In genomic region chr3:170746175-170746942, GRCh38 we compare ENCODE assay signal across 1 cellular context.
TF ChIP-seq lines count a peak whose summit lies in the region.

No MANE protein-coding gene starts in this region.

TF ChIP-seq in K562, 482 proteins besides CTCF, POLR2A, EP300 and RAD21:
- TF ChIP-seq, protein P1, sequence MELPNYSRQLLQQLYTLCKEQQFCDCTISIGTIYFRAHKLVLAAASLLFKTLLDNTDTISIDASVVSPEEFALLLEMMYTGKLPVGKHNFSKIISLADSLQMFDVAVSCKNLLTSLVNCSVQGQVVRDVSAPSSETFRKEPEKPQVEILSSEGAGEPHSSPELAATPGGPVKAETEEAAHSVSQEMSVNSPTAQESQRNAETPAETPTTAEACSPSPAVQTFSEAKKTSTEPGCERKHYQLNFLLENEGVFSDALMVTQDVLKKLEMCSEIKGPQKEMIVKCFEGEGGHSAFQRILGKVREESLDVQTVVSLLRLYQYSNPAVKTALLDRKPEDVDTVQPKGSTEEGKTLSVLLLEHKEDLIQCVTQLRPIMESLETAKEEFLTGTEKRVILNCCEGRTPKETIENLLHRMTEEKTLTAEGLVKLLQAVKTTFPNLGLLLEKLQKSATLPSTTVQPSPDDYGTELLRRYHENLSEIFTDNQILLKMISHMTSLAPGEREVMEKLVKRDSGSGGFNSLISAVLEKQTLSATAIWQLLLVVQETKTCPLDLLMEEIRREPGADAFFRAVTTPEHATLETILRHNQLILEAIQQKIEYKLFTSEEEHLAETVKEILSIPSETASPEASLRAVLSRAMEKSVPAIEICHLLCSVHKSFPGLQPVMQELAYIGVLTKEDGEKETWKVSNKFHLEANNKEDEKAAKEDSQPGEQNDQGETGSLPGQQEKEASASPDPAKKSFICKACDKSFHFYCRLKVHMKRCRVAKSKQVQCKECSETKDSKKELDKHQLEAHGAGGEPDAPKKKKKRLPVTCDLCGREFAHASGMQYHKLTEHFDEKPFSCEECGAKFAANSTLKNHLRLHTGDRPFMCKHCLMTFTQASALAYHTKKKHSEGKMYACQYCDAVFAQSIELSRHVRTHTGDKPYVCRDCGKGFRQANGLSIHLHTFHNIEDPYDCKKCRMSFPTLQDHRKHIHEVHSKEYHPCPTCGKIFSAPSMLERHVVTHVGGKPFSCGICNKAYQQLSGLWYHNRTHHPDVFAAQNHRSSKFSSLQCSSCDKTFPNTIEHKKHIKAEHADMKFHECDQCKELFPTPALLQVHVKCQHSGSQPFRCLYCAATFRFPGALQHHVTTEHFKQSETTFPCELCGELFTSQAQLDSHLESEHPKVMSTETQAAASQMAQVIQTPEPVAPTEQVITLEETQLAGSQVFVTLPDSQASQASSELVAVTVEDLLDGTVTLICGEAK (IDR thresholded peaks at IDR 0.05) = peak; percentile 67
- TF ChIP-seq, protein P1 (CRISPR knock-in tag; IDR thresholded peaks at IDR 0.05) = no peak
- no peak for TF ChIP-seq ATF3 (IDR thresholded peaks at IDR 0.05)
- TF ChIP-seq ATF3 (CRISPR knock-in tag; conservative IDR thresholded peaks at IDR 0.05) = no peak
- no peak for TF ChIP-seq ZNF23 (CRISPR knock-in tag; IDR thresholded peaks at IDR 0.05)
- no peak for TF ChIP-seq SRSF3 (IDR thresholded peaks at IDR 0.05; ENCODE audit: insufficient read depth, low read length)
- TF ChIP-seq, protein P2, sequence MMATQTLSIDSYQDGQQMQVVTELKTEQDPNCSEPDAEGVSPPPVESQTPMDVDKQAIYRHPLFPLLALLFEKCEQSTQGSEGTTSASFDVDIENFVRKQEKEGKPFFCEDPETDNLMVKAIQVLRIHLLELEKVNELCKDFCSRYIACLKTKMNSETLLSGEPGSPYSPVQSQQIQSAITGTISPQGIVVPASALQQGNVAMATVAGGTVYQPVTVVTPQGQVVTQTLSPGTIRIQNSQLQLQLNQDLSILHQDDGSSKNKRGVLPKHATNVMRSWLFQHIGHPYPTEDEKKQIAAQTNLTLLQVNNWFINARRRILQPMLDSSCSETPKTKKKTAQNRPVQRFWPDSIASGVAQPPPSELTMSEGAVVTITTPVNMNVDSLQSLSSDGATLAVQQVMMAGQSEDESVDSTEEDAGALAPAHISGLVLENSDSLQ (IDR thresholded peaks at IDR 0.05) = peak; percentile 55
- no peak for TF ChIP-seq YY1 (IDR thresholded peaks at IDR 0.05; ENCODE audit: borderline replicate concordance in 1 of 3, control insufficient read depth in 1 of 3, extremely low read depth in 1 of 3, insufficient read depth in 3 of 3, insufficient read length in 1 of 3, insufficient replicate concordance in 2 of 3, low read depth in 1 of 3, low read length in 2 of 3)
- TF ChIP-seq FOXM1 (IDR thresholded peaks at IDR 0.05; ENCODE audit: low read depth) = no peak
- TF ChIP-seq FOXM1 (CRISPR knock-in tag; IDR thresholded peaks at IDR 0.05; ENCODE audit: low read depth) = no peak
- TF ChIP-seq PBX2 (CRISPR knock-in tag; IDR thresholded peaks at IDR 0.05; ENCODE audit: low read depth) = no peak
- TF ChIP-seq PBX2 (tag; conservative IDR thresholded peaks at IDR 0.05; ENCODE audit: low read depth) = 0 out of 2 replicates have a peak, but pooled peaks have one; percentile 13
- TF ChIP-seq, protein P3, sequence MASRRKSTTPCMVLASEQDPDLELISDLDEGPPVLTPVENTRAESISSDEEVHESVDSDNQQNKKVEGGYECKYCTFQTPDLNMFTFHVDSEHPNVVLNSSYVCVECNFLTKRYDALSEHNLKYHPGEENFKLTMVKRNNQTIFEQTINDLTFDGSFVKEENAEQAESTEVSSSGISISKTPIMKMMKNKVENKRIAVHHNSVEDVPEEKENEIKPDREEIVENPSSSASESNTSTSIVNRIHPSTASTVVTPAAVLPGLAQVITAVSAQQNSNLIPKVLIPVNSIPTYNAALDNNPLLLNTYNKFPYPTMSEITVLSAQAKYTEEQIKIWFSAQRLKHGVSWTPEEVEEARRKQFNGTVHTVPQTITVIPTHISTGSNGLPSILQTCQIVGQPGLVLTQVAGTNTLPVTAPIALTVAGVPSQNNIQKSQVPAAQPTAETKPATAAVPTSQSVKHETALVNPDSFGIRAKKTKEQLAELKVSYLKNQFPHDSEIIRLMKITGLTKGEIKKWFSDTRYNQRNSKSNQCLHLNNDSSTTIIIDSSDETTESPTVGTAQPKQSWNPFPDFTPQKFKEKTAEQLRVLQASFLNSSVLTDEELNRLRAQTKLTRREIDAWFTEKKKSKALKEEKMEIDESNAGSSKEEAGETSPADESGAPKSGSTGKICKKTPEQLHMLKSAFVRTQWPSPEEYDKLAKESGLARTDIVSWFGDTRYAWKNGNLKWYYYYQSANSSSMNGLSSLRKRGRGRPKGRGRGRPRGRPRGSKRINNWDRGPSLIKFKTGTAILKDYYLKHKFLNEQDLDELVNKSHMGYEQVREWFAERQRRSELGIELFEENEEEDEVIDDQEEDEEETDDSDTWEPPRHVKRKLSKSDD (conservative IDR thresholded peaks at IDR 0.05; ENCODE audit: low read length) = no peak
